3 cellular contexts compared by ENCODE assay signal in genomic region chr12:105179114-105179513, GRCh38.
TF ChIP-seq lines count a peak whose summit lies in the region.

No MANE protein-coding gene starts in this region.

TF ChIP-seq in HEK293, 187 proteins besides CTCF, POLR2A, EP300 and RAD21:
- TF ChIP-seq, protein P1, sequence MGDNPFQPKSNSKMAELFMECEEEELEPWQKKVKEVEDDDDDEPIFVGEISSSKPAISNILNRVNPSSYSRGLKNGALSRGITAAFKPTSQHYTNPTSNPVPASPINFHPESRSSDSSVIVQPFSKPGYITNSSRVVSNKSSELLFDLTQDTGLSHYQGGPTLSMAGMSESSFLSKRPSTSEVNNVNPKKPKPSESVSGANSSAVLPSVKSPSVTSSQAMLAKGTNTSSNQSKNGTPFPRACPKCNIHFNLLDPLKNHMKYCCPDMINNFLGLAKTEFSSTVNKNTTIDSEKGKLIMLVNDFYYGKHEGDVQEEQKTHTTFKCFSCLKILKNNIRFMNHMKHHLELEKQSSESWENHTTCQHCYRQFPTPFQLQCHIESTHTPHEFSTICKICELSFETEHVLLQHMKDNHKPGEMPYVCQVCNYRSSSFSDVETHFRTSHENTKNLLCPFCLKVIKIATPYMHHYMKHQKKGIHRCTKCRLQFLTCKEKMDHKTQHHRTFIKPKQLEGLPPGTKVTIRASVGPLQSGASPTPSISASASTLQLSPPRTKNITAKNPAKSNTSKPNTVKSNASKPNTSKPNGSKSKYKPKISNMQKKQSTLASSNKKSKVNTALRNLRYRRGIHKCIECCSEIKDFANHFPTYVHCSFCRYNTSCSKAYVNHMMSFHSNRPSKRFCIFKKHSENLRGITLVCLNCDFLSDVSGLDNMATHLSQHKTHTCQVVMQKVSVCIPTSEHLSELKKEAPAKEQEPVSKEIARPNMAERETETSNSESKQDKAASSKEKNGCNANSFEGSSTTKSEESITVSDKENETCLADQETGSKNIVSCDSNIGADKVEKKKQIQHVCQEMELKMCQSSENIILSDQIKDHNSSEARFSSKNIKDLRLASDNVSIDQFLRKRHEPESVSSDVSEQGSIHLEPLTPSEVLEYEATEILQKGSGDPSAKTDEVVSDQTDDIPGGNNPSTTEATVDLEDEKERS (tag by site-specific recombination; IDR thresholded peaks at IDR 0.05): 0 out of 2 replicates have a peak, but pooled peaks have one; percentile 31
- peak; percentile 96 for TF ChIP-seq ZNF146 (tag by site-specific recombination; IDR thresholded peaks at IDR 0.05)
- TF ChIP-seq, protein P2, sequence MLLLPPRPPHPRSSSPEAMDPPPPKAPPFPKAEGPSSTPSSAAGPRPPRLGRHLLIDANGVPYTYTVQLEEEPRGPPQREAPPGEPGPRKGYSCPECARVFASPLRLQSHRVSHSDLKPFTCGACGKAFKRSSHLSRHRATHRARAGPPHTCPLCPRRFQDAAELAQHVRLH (tag by site-specific recombination; IDR thresholded peaks at IDR 0.05): 0 out of 2 replicates have a peak, but pooled peaks have one; percentile 29

TF ChIP-seq in SK-N-SH treated with all-trans-retinoic acid at 6 μM for 48 hours, 23 proteins besides CTCF, POLR2A, EP300 and RAD21:
- TF ChIP-seq ZNF8 (CRISPR knock-in tag; IDR thresholded peaks at IDR 0.05): 0 out of 2 replicates have a peak, but pooled peaks have one; percentile 30

TF ChIP-seq in K562, 482 proteins besides CTCF, POLR2A, EP300 and RAD21:
- TF ChIP-seq ZNF146 (CRISPR knock-in tag; IDR thresholded peaks at IDR 0.05; ENCODE audit: unreplicated experiment): peak; percentile 49
